ENCODE assay signal across 8 cellular contexts in the genomic region with DNA sequence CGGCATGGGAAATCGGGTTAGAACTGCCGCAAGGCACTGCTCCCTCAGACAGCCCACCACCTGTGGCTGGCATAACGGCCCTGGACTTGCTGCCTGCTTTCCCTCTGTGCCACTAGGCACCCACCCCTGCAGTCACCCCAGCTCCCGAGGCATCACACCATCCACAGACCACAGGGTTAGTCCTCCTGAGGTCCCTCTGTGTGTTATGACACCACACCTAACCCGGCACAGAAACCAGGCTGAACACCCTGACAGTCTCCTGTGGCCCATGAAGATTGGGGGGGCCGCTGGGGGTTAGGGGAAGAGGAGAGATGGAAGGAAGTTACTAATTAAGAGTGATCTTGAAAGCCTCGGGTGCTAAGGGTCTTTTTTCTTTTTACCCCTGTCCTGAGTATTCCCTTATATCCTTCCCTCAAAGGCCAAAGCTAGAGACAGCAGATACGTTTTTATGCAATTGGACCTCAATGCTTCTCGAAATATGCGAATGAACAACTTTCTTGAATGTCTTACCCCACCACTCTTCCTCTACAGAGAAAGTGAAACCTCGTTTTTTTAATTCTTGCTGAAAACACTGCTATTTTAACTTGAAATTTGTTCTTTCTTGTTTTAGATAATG. TPM values are rescaled to one million over a fixed set of nuclear protein-coding genes. Genes with fewer than 3 reads are reported as not detected.
DNase-seq lines count a peak whose midpoint lies in the region; ATAC-seq and TF ChIP-seq lines count a peak whose summit lies in the region.

No MANE protein-coding gene starts in this region.

- no peaks in the 10 kb centered on the region for H3K9me3 ChIP-seq in CD8-positive, alpha-beta memory T cell (ENCODE audit: low read length)

- H3K27ac Mint-ChIP-seq in CD8-positive, alpha-beta memory T cell: peak overlapping the region; percentile 86 to 98 (median 96)
- peak overlapping the region; percentile 97 for H3K27ac Mint-ChIP-seq in activated CD8-positive, alpha-beta T cell treated with anti-CD3 and anti-CD28 coated beads for 36 hours

- POLR2A ChIA-PET in CD8-positive, alpha-beta memory T cell (lab: Charles Lee): interaction anchor here (0.8 to 1.3 kb wide), 2 partner anchors 11 to 18 kb away, joined by 3 read pairs; no protein-coding TSS in a partner anchor
- POLR2A ChIA-PET in activated CD8-positive, alpha-beta T cell treated with anti-CD3 and anti-CD28 coated beads for 36 hours (lab: Charles Lee): interaction anchor here (0.6 to 2.8 kb wide), 15 partner anchors 9 to 61 kb away, joined by 3 to 22 read pairs (median 4); no protein-coding TSS in a partner anchor

- peak overlapping the region; percentile 57 for H3K27ac ChIP-seq in CD8-positive, alpha-beta memory T cell (ENCODE audit: low read depth, low read length)

- TF ChIP-seq CTCF in activated CD8-positive, alpha-beta T cell treated with anti-CD3 and anti-CD28 coated beads for 36 hours (IDR thresholded peaks at IDR 0.05): no peak

- peak; percentile 50 to 74 (median 65) for DNase-seq in CD8-positive, alpha-beta memory T cell
- peak; percentile 89 for DNase-seq in activated CD8-positive, alpha-beta T cell treated with anti-CD3 and anti-CD28 coated beads for 36 hours
- no peak for DNase-seq in left cardiac atrium
- DNase-seq in stimulated activated CD8-positive, alpha-beta memory T cell treated with anti-CD3 and anti-CD28 coated beads, Interleukin-7, amount 100 ng/mL, for 24 hours (ENCODE audit: low read depth): peak; percentile 46
- no peak for DNase-seq in hepatic stellate cell (ENCODE audit: low spot score)

- H3K4me3 Mint-ChIP-seq in CD8-positive, alpha-beta memory T cell: peak overlapping the region; percentile 84 to 92 (median 89)
- H3K4me3 Mint-ChIP-seq in activated CD8-positive, alpha-beta T cell treated with anti-CD3 and anti-CD28 coated beads for 36 hours: peak overlapping the region; percentile 87

- ATAC-seq in HG03095 (IDR thresholded peaks at IDR 0.05; ENCODE audit: unreplicated experiment) (peak; percentile 48), left cardiac atrium (peak; percentile 16 to 43), HG02852 (IDR thresholded peaks at IDR 0.05; ENCODE audit: unreplicated experiment) (no peak), GM21390 (IDR thresholded peaks at IDR 0.05; ENCODE audit: unreplicated experiment) (no peak)
- peak; percentile 66 for ATAC-seq in activated CD8-positive, alpha-beta T cell treated with anti-CD3 and anti-CD28 coated beads for 36 hours

- no peaks in the 10 kb centered on the region for H3K36me3 ChIP-seq in CD8-positive, alpha-beta memory T cell (ENCODE audit: insufficient read depth, low read length)

- no peaks in the 10 kb centered on the region for H3K27me3 Mint-ChIP-seq in CD8-positive, alpha-beta memory T cell
- H3K27me3 Mint-ChIP-seq in activated CD8-positive, alpha-beta T cell treated with anti-CD3 and anti-CD28 coated beads for 36 hours: no peaks in the 10 kb centered on the region

- H3K4me3 ChIP-seq in CD8-positive, alpha-beta memory T cell (ENCODE audit: low read length): peak overlapping the region; percentile 61

- CTCF ChIA-PET in CD8-positive, alpha-beta memory T cell (lab: Charles Lee): interaction anchor here (0.9 to 1.5 kb wide), 6 partner anchors 8 to 28 kb away, joined by 3 to 5 read pairs (median 3); no protein-coding TSS in a partner anchor
- CTCF ChIA-PET in activated CD8-positive, alpha-beta T cell treated with anti-CD3 and anti-CD28 coated beads for 36 hours (lab: Charles Lee): interaction anchor here (1.3 to 1.7 kb wide), 6 partner anchors 8 to 66 kb away, joined by 3 to 5 read pairs (median 4); no protein-coding TSS in a partner anchor

- no peaks in the 10 kb centered on the region for H3K9me3 Mint-ChIP-seq in CD8-positive, alpha-beta memory T cell
- H3K9me3 Mint-ChIP-seq in activated CD8-positive, alpha-beta T cell treated with anti-CD3 and anti-CD28 coated beads for 36 hours: peaks cover 1% of the 10 kb centered on the region

- intact Hi-C loops in activated CD8-positive, alpha-beta T cell treated with anti-CD3 and anti-CD28 coated beads for 36 hours (cut with micrococcal nuclease): loop anchor here (5.0 kb wide), 1 partner anchor 48 kb away; no protein-coding TSS in a partner anchor
- intact Hi-C loops in left cardiac atrium (cut with DNase I): no loop called here

- H3K36me3 Mint-ChIP-seq in CD8-positive, alpha-beta memory T cell: peaks cover 2 to 40% (median 4%) of the 10 kb centered on the region in 3 donors
- H3K36me3 Mint-ChIP-seq in activated CD8-positive, alpha-beta T cell treated with anti-CD3 and anti-CD28 coated beads for 36 hours (ENCODE audit: low read depth): peaks cover 38% of the 10 kb centered on the region

- no peaks in the 10 kb centered on the region for H3K27me3 ChIP-seq in CD8-positive, alpha-beta memory T cell (ENCODE audit: insufficient read depth, low read length, poor library complexity, severe bottlenecking)

- peaks cover 67 to 84% (median 75%) of the 10 kb centered on the region in 3 donors for H3K4me1 Mint-ChIP-seq in CD8-positive, alpha-beta memory T cell
- peaks cover 53% of the 10 kb centered on the region for H3K4me1 Mint-ChIP-seq in activated CD8-positive, alpha-beta T cell treated with anti-CD3 and anti-CD28 coated beads for 36 hours (ENCODE audit: low read depth)

- peaks cover 80% of the 10 kb centered on the region for H3K4me1 ChIP-seq in CD8-positive, alpha-beta memory T cell (ENCODE audit: insufficient read depth, low read length)

RNA-seq across cellular contexts. Expression of gene CYTH1, which starts 7.0 kb away (rescaled TPM):
- total RNA-seq in CD8-positive, alpha-beta memory T cell: 100 to 1,000 TPM; 115 to 129 TPM
- polyA plus RNA-seq in CD8-positive, alpha-beta memory T cell: 279 TPM
- 10 to 100 TPM; 95.1 to 96.0 TPM for total RNA-seq in activated CD8-positive, alpha-beta T cell treated with anti-CD3 and anti-CD28 coated beads for 36 hours
- total RNA-seq in left cardiac atrium: 10 to 100 TPM; 33.9 to 45.3 TPM

Comparison
In these comparisons a context has a peak if more than half of its experiments do, and no peak if none do; other contexts are left out.
1. DNase-seq: peak in CD8-positive, alpha-beta memory T cell (5 of 5), activated CD8-positive, alpha-beta T cell treated with anti-CD3 and anti-CD28 coated beads for 36 hours (single experiment) and stimulated activated CD8-positive, alpha-beta memory T cell treated with anti-CD3 and anti-CD28 coated beads, Interleukin-7, amount 100 ng/mL, for 24 hours (single experiment); none in left cardiac atrium (single experiment) and hepatic stellate cell (single experiment).
2. ATAC-seq: peak in HG03095 (single experiment), activated CD8-positive, alpha-beta T cell treated with anti-CD3 and anti-CD28 coated beads for 36 hours (single experiment) and left cardiac atrium (2 of 2); none in HG02852 (single experiment) and GM21390 (single experiment).